In genomic region chr7:133845005-133845404, GRCh38 we compare ENCODE assay signal across 28 cellular contexts.
"Had no signal": no experiment of that assay in that cellular context is flagged by ENCODE, and none has a peak within 500 bp of the region (broad histone marks: within the 10 kb centered on the region; RNA-seq: fewer than 3 reads in every experiment).

No MANE protein-coding gene starts in this region.

- H3K9me3 Mint-ChIP-seq: activated CD8-positive, alpha-beta T cell treated with anti-CD3 and anti-CD28 coated beads for 36 hours; activated naive CD4-positive, alpha-beta T cell treated with anti-CD3 and anti-CD28 coated beads, Interleukin-2, amount 10 ng/mL, durations not matched to agents 7 days and 5 days; dendritic cell treated with granulocyte-macrophage colony-stimulating factor and Interleukin-4, amounts not matched to agents 40 ng/mL and 50 ng/mL, for 4 days had no signal

- H3K36me3 Mint-ChIP-seq: activated naive CD4-positive, alpha-beta T cell treated with anti-CD3 and anti-CD28 coated beads, Interleukin-2, amount 10 ng/mL, durations not matched to agents 7 days and 5 days had no signal

- ATAC-seq: activated CD4-positive, CD25-positive, alpha-beta regulatory T cell treated with anti-CD3 and anti-CD28 coated beads, Interleukin-2, amount 50 U/mL, for 24 hours; activated CD8-positive, alpha-beta T cell treated with anti-CD3 and anti-CD28 coated beads for 36 hours; activated naive CD4-positive, alpha-beta T cell treated with anti-CD3 and anti-CD28 coated beads, Interleukin-2, amount 50 U/mL, for 72 hours; esophagus mucosa; foreskin keratinocyte; gastrocnemius medialis; heart left ventricle had no signal

- H3K27ac Mint-ChIP-seq: activated B cell treated with CpG ODN at 0.5 μM for 24 hours; activated CD8-positive, alpha-beta T cell treated with anti-CD3 and anti-CD28 coated beads for 36 hours; activated naive CD4-positive, alpha-beta T cell treated with anti-CD3 and anti-CD28 coated beads, Interleukin-2, amount 10 ng/mL, durations not matched to agents 7 days and 5 days; activated naive CD4-positive, alpha-beta T cell treated with anti-CD3 and anti-CD28 coated beads, Interleukin-2, amount 50 U/mL, for 72 hours; activated naive CD8-positive, alpha-beta T cell treated with anti-CD3 and anti-CD28 coated beads, Interleukin-2, amount 10 ng/mL, durations not matched to agents 7 days and 5 days; dendritic cell treated with granulocyte-macrophage colony-stimulating factor and Interleukin-4, amounts not matched to agents 40 ng/mL and 50 ng/mL, for 4 days; endodermal cell had no signal

- H3K27me3 Mint-ChIP-seq: activated B cell treated with CpG ODN at 0.5 μM for 24 hours; activated CD8-positive, alpha-beta T cell treated with anti-CD3 and anti-CD28 coated beads for 36 hours; activated naive CD4-positive, alpha-beta T cell treated with anti-CD3 and anti-CD28 coated beads, Interleukin-2, amount 10 ng/mL, durations not matched to agents 7 days and 5 days; activated naive CD8-positive, alpha-beta T cell treated with anti-CD3 and anti-CD28 coated beads, Interleukin-2, amount 10 ng/mL, durations not matched to agents 7 days and 5 days; dendritic cell treated with granulocyte-macrophage colony-stimulating factor and Interleukin-4, amounts not matched to agents 40 ng/mL and 50 ng/mL, for 4 days had no signal

- DNase-seq: activated B cell treated with CpG ODN at 0.5 μM for 24 hours; activated CD4-positive, alpha-beta T cell treated with anti-CD3 and anti-CD28 coated beads for 48 hours; activated CD4-positive, alpha-beta T cell treated with anti-CD3 and anti-CD28 coated beads, Interleukin-2, amount 50 U/mL, for 1 hour; activated CD4-positive, alpha-beta T cell treated with anti-CD3 and anti-CD28 coated beads, Interleukin-2, amount 50 U/mL, for 48 hours; activated CD8-positive, alpha-beta memory T cell treated with anti-CD3 and anti-CD28 coated beads for 24 hours; activated CD8-positive, alpha-beta T cell treated with anti-CD3 and anti-CD28 coated beads for 36 hours; activated gamma-delta T cell; activated naive CD4-positive, alpha-beta T cell; activated naive CD4-positive, alpha-beta T cell treated with anti-CD3 and anti-CD28 coated beads, Interleukin-2, amount 10 ng/mL, durations not matched to agents 7 days and 5 days; activated naive CD8-positive, alpha-beta T cell treated with anti-CD3 and anti-CD28 coated beads, Interleukin-2, amount 10 ng/mL, durations not matched to agents 7 days and 5 days; activated T-cell treated with anti-CD3 and anti-CD28 coated beads, Interleukin-2, amount 50 U/mL, for 48 hours; central memory CD4-positive, alpha-beta T cell; cerebellar nuclear complex; dorsolateral prefrontal cortex; effector memory CD4-positive, alpha-beta T cell; endodermal cell; foreskin keratinocyte; gastrocnemius medialis; glutamatergic neuron; heart left ventricle; hypothalamus; T1000; WERI-Rb-1 had no signal

- H3K4me3 Mint-ChIP-seq: activated B cell treated with CpG ODN at 0.5 μM for 24 hours; activated CD8-positive, alpha-beta T cell treated with anti-CD3 and anti-CD28 coated beads for 36 hours; activated naive CD4-positive, alpha-beta T cell treated with anti-CD3 and anti-CD28 coated beads, Interleukin-2, amount 10 ng/mL, durations not matched to agents 7 days and 5 days; activated naive CD8-positive, alpha-beta T cell treated with anti-CD3 and anti-CD28 coated beads, Interleukin-2, amount 10 ng/mL, durations not matched to agents 7 days and 5 days; brain; dendritic cell treated with granulocyte-macrophage colony-stimulating factor and Interleukin-4, amounts not matched to agents 40 ng/mL and 50 ng/mL, for 4 days; endodermal cell had no signal

- H3K4me1 Mint-ChIP-seq: activated naive CD4-positive, alpha-beta T cell treated with anti-CD3 and anti-CD28 coated beads, Interleukin-2, amount 10 ng/mL, durations not matched to agents 7 days and 5 days; activated naive CD8-positive, alpha-beta T cell treated with anti-CD3 and anti-CD28 coated beads, Interleukin-2, amount 10 ng/mL, durations not matched to agents 7 days and 5 days had no signal
